2 cellular contexts compared by ENCODE assay signal in the genomic region with DNA sequence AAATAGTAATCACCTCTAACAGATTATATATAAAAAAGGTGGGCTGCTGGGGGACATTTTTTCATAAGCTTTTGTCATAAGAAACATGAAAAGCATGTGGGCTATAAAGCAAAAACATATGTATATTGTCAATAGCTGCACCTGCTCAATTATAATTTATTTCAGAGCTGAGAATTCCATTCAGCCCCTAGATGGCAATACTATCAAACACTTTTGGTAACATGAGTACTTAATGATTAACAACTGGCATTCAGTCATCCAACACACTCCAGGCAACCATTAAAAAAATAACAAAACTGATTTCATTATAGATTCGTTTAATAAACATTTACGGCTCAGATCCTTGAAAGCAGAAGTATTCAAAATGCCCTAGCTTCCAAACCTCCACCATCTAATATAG.
TF ChIP-seq lines count a peak whose summit lies in the region.

No MANE protein-coding gene starts in this region.

TF ChIP-seq in HCT116, 20 proteins besides CTCF, POLR2A, EP300 and RAD21 (continued from another document):
- no peak for TF ChIP-seq SIN3A (IDR thresholded peaks at IDR 0.05; ENCODE audit: low read depth)
- no peak for TF ChIP-seq SP1 (IDR thresholded peaks at IDR 0.05; ENCODE audit: low read depth)
- TF ChIP-seq, protein P1, sequence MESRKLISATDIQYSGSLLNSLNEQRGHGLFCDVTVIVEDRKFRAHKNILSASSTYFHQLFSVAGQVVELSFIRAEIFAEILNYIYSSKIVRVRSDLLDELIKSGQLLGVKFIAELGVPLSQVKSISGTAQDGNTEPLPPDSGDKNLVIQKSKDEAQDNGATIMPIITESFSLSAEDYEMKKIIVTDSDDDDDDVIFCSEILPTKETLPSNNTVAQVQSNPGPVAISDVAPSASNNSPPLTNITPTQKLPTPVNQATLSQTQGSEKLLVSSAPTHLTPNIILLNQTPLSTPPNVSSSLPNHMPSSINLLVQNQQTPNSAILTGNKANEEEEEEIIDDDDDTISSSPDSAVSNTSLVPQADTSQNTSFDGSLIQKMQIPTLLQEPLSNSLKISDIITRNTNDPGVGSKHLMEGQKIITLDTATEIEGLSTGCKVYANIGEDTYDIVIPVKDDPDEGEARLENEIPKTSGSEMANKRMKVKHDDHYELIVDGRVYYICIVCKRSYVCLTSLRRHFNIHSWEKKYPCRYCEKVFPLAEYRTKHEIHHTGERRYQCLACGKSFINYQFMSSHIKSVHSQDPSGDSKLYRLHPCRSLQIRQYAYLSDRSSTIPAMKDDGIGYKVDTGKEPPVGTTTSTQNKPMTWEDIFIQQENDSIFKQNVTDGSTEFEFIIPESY (IDR thresholded peaks at IDR 0.05; ENCODE audit: extremely low read depth, insufficient replicate concordance, low read length) = no peak
- TF ChIP-seq, protein P2, sequence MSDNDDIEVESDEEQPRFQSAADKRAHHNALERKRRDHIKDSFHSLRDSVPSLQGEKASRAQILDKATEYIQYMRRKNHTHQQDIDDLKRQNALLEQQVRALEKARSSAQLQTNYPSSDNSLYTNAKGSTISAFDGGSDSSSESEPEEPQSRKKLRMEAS (IDR thresholded peaks at IDR 0.05) = no peak
- no peak for TF ChIP-seq JUND (IDR thresholded peaks at IDR 0.05)
- TF ChIP-seq CEBPB (IDR thresholded peaks at IDR 0.05; ENCODE audit: low read depth) = no peak
- no peak for TF ChIP-seq ELF1 (IDR thresholded peaks at IDR 0.05; ENCODE audit: borderline replicate concordance, low read depth)
- TF ChIP-seq EGR1 (IDR thresholded peaks at IDR 0.05; ENCODE audit: low read depth) = no peak
- TF ChIP-seq FOSL1 (IDR thresholded peaks at IDR 0.05; ENCODE audit: low read depth) = no peak

TF ChIP-seq in GM12878, 131 proteins besides CTCF, POLR2A, EP300 and RAD21 (continued from another document):
- TF ChIP-seq, protein P3, sequence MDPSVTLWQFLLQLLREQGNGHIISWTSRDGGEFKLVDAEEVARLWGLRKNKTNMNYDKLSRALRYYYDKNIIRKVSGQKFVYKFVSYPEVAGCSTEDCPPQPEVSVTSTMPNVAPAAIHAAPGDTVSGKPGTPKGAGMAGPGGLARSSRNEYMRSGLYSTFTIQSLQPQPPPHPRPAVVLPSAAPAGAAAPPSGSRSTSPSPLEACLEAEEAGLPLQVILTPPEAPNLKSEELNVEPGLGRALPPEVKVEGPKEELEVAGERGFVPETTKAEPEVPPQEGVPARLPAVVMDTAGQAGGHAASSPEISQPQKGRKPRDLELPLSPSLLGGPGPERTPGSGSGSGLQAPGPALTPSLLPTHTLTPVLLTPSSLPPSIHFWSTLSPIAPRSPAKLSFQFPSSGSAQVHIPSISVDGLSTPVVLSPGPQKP (IDR thresholded peaks at IDR 0.05; ENCODE audit: low read depth, low read length) = no peak
- TF ChIP-seq, protein P4, sequence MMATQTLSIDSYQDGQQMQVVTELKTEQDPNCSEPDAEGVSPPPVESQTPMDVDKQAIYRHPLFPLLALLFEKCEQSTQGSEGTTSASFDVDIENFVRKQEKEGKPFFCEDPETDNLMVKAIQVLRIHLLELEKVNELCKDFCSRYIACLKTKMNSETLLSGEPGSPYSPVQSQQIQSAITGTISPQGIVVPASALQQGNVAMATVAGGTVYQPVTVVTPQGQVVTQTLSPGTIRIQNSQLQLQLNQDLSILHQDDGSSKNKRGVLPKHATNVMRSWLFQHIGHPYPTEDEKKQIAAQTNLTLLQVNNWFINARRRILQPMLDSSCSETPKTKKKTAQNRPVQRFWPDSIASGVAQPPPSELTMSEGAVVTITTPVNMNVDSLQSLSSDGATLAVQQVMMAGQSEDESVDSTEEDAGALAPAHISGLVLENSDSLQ (IDR thresholded peaks at IDR 0.05) = no peak
- TF ChIP-seq, protein P5, sequence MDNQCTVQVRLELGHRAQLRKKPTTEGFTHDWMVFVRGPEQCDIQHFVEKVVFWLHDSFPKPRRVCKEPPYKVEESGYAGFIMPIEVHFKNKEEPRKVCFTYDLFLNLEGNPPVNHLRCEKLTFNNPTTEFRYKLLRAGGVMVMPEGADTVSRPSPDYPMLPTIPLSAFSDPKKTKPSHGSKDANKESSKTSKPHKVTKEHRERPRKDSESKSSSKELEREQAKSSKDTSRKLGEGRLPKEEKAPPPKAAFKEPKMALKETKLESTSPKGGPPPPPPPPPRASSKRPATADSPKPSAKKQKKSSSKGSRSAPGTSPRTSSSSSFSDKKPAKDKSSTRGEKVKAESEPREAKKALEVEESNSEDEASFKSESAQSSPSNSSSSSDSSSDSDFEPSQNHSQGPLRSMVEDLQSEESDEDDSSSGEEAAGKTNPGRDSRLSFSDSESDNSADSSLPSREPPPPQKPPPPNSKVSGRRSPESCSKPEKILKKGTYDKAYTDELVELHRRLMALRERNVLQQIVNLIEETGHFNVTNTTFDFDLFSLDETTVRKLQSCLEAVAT (IDR thresholded peaks at IDR 0.05) = no peak
- TF ChIP-seq NR2C2 (IDR thresholded peaks at IDR 0.05; ENCODE audit: borderline replicate concordance, control insufficient read depth, insufficient read length, low read depth) = no peak
- TF ChIP-seq POLR2AphosphoS5 (IDR thresholded peaks at IDR 0.05; ENCODE audit: low read length) = no peak
- no peak for TF ChIP-seq HDGF (IDR thresholded peaks at IDR 0.05)
- no peak for TF ChIP-seq ZZZ3 (IDR thresholded peaks at IDR 0.05; ENCODE audit: control insufficient read depth, insufficient read length, low read depth)
- TF ChIP-seq BACH1 (IDR thresholded peaks at IDR 0.05; ENCODE audit: borderline replicate concordance) = no peak
